Comparison of ENCODE assay signal across 8 cellular contexts in genomic region chr2:101341901-101342624, GRCh38. TPM values are rescaled to one million over a fixed set of nuclear protein-coding genes. Genes with fewer than 3 reads are reported as not detected.
A peak's percentile ranks its signal among the peaks of the same experiment; 100 is the strongest.
DNase-seq lines count a peak whose midpoint lies in the region; ATAC-seq and TF ChIP-seq lines count a peak whose summit lies in the region.

No MANE protein-coding gene starts in this region.

- no peaks in the 10 kb centered on the region for H3K27me3 ChIP-seq in BLaER1

- H3K4me1 Mint-ChIP-seq in endothelial cell (ENCODE audit: unreplicated experiment) = peaks cover 22% of the 10 kb centered on the region

- H3K36me3 Mint-ChIP-seq in endothelial cell (ENCODE audit: low read depth, unreplicated experiment) = no peaks in the 10 kb centered on the region

- TF ChIP-seq CTCF in endothelial cell (IDR thresholded peaks at IDR 0.05; ENCODE audit: unreplicated experiment) = peak; percentile 86

- H3K4me1 ChIP-seq in BLaER1 = peaks cover 15% of the 10 kb centered on the region

- H3K36me3 ChIP-seq in BLaER1 = no peaks in the 10 kb centered on the region

- no peaks in the 10 kb centered on the region for H3K9me3 ChIP-seq in BLaER1

- peaks cover 3% of the 10 kb centered on the region for H3K27me3 Mint-ChIP-seq in endothelial cell (ENCODE audit: unreplicated experiment)

- H4K20me1 ChIP-seq in BLaER1 = no peaks in the 10 kb centered on the region

- no peaks in the 10 kb centered on the region for H3K9me3 Mint-ChIP-seq in endothelial cell (ENCODE audit: unreplicated experiment)

- peak overlapping the region; percentile 28 for H3K27ac Mint-ChIP-seq in endothelial cell (ENCODE audit: unreplicated experiment)

- peak; percentile 41 for ATAC-seq in HG02798 (IDR thresholded peaks at IDR 0.05; ENCODE audit: poor library complexity, unreplicated experiment)
- no peak for ATAC-seq in HG03442 (IDR thresholded peaks at IDR 0.05; ENCODE audit: unreplicated experiment)

- peak; percentile 33 for DNase-seq in NOMO-1 treated with DMSO at 0.1 percent for 48 hours (lab: John Stamatoyannopoulos, UW; ENCODE audit: unreplicated experiment)
- peak; percentile 28 to 66 (median 59) for DNase-seq in activated CD8-positive, alpha-beta memory T cell treated with anti-CD3 and anti-CD28 coated beads for 48 hours (ENCODE audit: low read depth in 2 of 3, low spot score in 2 of 3)
- DNase-seq in endothelial cell (ENCODE audit: low spot score) = peak; percentile 86
- DNase-seq in midbrain (lab: John Stamatoyannopoulos, UW) = peak; percentile 78
- DNase-seq in stimulated activated CD8-positive, alpha-beta memory T cell treated with anti-CD3 and anti-CD28 coated beads, Interleukin-4, amount 100 ng/mL, for 48 hours = peak; percentile 90

- no peak overlapping the region for H3K9ac ChIP-seq in BLaER1

- no peak overlapping the region for H3K4me3 ChIP-seq in BLaER1

- H3K4me3 Mint-ChIP-seq in endothelial cell (ENCODE audit: unreplicated experiment) = peak overlapping the region; percentile 38

- H3K27ac ChIP-seq in BLaER1 = no peak overlapping the region

- H3K4me2 ChIP-seq in BLaER1 = peak overlapping the region; percentile 44

RNA-seq across cellular contexts. Expression of gene RNF149, which starts 33.6 kb away (rescaled TPM):
- 32.0 TPM for total RNA-seq in endothelial cell (ENCODE audit: unreplicated experiment)

RNA-seq across cellular contexts. Expression of gene CREG2, which starts 45.2 kb away (rescaled TPM):
- total RNA-seq in endothelial cell (ENCODE audit: unreplicated experiment) = 23.6 TPM

Comparison
In these comparisons a context has a peak if more than half of its experiments do, and no peak if none do; other contexts are left out.
1. DNase-seq: peak in every context shown above with its lines; median percentile 90 in stimulated activated CD8-positive, alpha-beta memory T cell treated with anti-CD3 and anti-CD28 coated beads, Interleukin-4, amount 100 ng/mL, for 48 hours; 86 in endothelial cell; 78 in midbrain; 59 in activated CD8-positive, alpha-beta memory T cell treated with anti-CD3 and anti-CD28 coated beads for 48 hours; 33 in NOMO-1 treated with DMSO at 0.1 percent for 48 hours.